In the genomic region with DNA sequence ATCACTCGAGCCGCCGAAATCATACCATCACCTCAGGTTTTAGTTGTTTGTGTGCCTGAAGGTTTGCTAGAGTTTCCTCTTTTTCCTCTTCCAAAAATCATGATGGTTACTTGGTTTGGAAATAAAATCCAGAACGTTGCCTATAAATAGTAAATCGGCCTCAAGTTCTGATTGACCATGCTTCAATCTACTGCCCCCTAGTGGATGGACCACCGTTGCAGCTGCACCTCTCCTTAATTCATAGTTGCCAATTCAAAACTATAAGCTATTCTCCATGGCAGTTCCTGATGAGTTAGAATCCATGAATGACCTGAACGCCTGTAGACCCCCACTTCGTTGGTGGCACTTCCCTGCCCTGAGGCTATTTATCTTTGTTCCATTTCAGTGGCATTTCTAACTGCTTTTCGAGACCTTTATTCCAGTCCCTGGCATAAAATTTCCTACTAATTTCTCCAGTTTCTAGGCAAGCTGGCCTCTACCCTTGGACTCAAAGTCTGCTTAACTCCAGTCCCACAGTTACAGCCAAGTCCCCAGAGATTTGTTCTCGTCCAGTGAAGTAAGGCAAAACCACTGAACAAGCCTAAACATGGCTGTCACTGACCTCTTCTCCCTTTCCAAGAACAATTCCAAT, we compare ENCODE assay signal across 8 cellular contexts.
DNase-seq lines count a peak whose midpoint lies in the region; ATAC-seq and TF ChIP-seq lines count a peak whose summit lies in the region.

No MANE protein-coding gene starts in this region.

- CTCF ChIA-PET in activated CD4-positive, alpha-beta T cell treated with anti-CD3 and anti-CD28 coated beads, Interleukin-2, amount 10 ng/mL, durations not matched to agents 7 days and 5 days (lab: Charles Lee): no interaction called here

- peaks cover under 1% of the 10 kb centered on the region for H3K4me1 ChIP-seq in osteoblast (ENCODE audit: insufficient read depth, low read length)
- no peaks in the 10 kb centered on the region for H3K4me1 ChIP-seq in suprapubic skin

- H3K4me3 ChIP-seq in MG63 (no peak overlapping the region), fibroblast of villous mesenchyme (ENCODE audit: low read depth, low read length) (no peak overlapping the region), osteoblast (ENCODE audit: insufficient read depth, low read length) (no peak overlapping the region), suprapubic skin (no peak overlapping the region)

- DNase-seq in CD14-positive monocyte (ENCODE audit: low spot score) (no peak), MG63 (peak; percentile 49), fibroblast of villous mesenchyme (ENCODE audit: low read depth) (peak; percentile 42), osteoblast (ENCODE audit: insufficient read length, low spot score, missing footprints) (peak; percentile 50), suprapubic skin (ENCODE audit: low spot score in 2 of 2) (no peak)
- peak; percentile 53 for DNase-seq in activated CD4-positive, alpha-beta T cell treated with anti-CD3 and anti-CD28 coated beads, Interleukin-2, amount 10 ng/mL, durations not matched to agents 7 days and 5 days

- H3K36me3 ChIP-seq in MG63 (no peaks in the 10 kb centered on the region), osteoblast (ENCODE audit: insufficient read depth, low read length) (no peaks in the 10 kb centered on the region), suprapubic skin (no peaks in the 10 kb centered on the region)

- POLR2A ChIA-PET in activated CD4-positive, alpha-beta T cell treated with anti-CD3 and anti-CD28 coated beads, Interleukin-2, amount 10 ng/mL, durations not matched to agents 7 days and 5 days (lab: Charles Lee): no interaction called here

- H3K9me3 Mint-ChIP-seq in CD14-positive monocyte: peaks cover 0 to 1% (median 0%) of the 10 kb centered on the region in 7 donors
- no peaks in the 10 kb centered on the region for H3K9me3 Mint-ChIP-seq in activated CD4-positive, alpha-beta T cell treated with anti-CD3 and anti-CD28 coated beads, Interleukin-2, amount 10 ng/mL, durations not matched to agents 7 days and 5 days

- H3K4me1 Mint-ChIP-seq in CD14-positive monocyte: no peaks in the 10 kb centered on the region
- H3K4me1 Mint-ChIP-seq in activated CD4-positive, alpha-beta T cell treated with anti-CD3 and anti-CD28 coated beads, Interleukin-2, amount 10 ng/mL, durations not matched to agents 7 days and 5 days: no peaks in the 10 kb centered on the region

- H3K27ac ChIP-seq in osteoblast (ENCODE audit: low read depth, low read length) (no peak overlapping the region), suprapubic skin (no peak overlapping the region)

- H3K79me2 ChIP-seq in osteoblast (ENCODE audit: insufficient read depth, low read length): no peaks in the 10 kb centered on the region

- TF ChIP-seq POLR2A in suprapubic skin (IDR thresholded peaks at IDR 0.05): no peak

- H3K4me3 Mint-ChIP-seq in CD14-positive monocyte: no peak overlapping the region
- H3K4me3 Mint-ChIP-seq in activated CD4-positive, alpha-beta T cell treated with anti-CD3 and anti-CD28 coated beads, Interleukin-2, amount 10 ng/mL, durations not matched to agents 7 days and 5 days: no peak overlapping the region

- no peaks in the 10 kb centered on the region for H4K20me1 ChIP-seq in osteoblast (ENCODE audit: insufficient read depth, low read length)

- no peaks in the 10 kb centered on the region for H3K36me3 Mint-ChIP-seq in CD14-positive monocyte
- no peaks in the 10 kb centered on the region for H3K36me3 Mint-ChIP-seq in activated CD4-positive, alpha-beta T cell treated with anti-CD3 and anti-CD28 coated beads, Interleukin-2, amount 10 ng/mL, durations not matched to agents 7 days and 5 days (ENCODE audit: low read depth)

- H3K27me3 ChIP-seq in MG63 (no peaks in the 10 kb centered on the region), osteoblast (ENCODE audit: insufficient read depth, low read length) (no peaks in the 10 kb centered on the region), suprapubic skin (no peaks in the 10 kb centered on the region)

- H3K4me2 ChIP-seq in osteoblast (ENCODE audit: insufficient read depth, low read length): no peak overlapping the region

- intact Hi-C loops in CD14-positive monocyte (cut with micrococcal nuclease): no loop called here

- peak; percentile 92 for TF ChIP-seq CTCF in CD14-positive monocyte (IDR thresholded peaks at IDR 0.05)
- TF ChIP-seq CTCF in fibroblast of villous mesenchyme (IDR thresholded peaks at IDR 0.05; ENCODE audit: insufficient read depth, low read depth, low read length): peak; percentile 77
- peak; percentile 79 for TF ChIP-seq CTCF in osteoblast (IDR thresholded peaks at IDR 0.05; ENCODE audit: extremely low read depth, low read depth, low read length)
- peak in 1 of 2 donors; percentile 73 for TF ChIP-seq CTCF in suprapubic skin (IDR thresholded peaks at IDR 0.05)

- WGBS in suprapubic skin: 56% methylated on average over 10 of the region's 10 CpGs

- H3K9me3 ChIP-seq in MG63 (no peaks in the 10 kb centered on the region), osteoblast (ENCODE audit: low read depth, low read length) (no peaks in the 10 kb centered on the region), suprapubic skin (no peaks in the 10 kb centered on the region)

- H2AFZ ChIP-seq in osteoblast (ENCODE audit: low read length): no peak overlapping the region

- no peak for TF ChIP-seq EP300 in suprapubic skin (IDR thresholded peaks at IDR 0.05)

- ATAC-seq in GM18502 (IDR thresholded peaks at IDR 0.05; ENCODE audit: poor library complexity, unreplicated experiment) (peak; percentile 59), GM21737 (IDR thresholded peaks at IDR 0.05; ENCODE audit: unreplicated experiment) (no peak)

- H3K27ac Mint-ChIP-seq in CD14-positive monocyte: no peak overlapping the region
- H3K27ac Mint-ChIP-seq in activated CD4-positive, alpha-beta T cell treated with anti-CD3 and anti-CD28 coated beads, Interleukin-2, amount 10 ng/mL, durations not matched to agents 7 days and 5 days: no peak overlapping the region

- peaks cover 0 to 3% (median 0%) of the 10 kb centered on the region in 3 donors for H3K27me3 Mint-ChIP-seq in CD14-positive monocyte (ENCODE audit: low read depth in 3 of 3)
- H3K27me3 Mint-ChIP-seq in activated CD4-positive, alpha-beta T cell treated with anti-CD3 and anti-CD28 coated beads, Interleukin-2, amount 10 ng/mL, durations not matched to agents 7 days and 5 days: peaks cover 2% of the 10 kb centered on the region

Comparison
In these comparisons a context has a peak if more than half of its experiments do, and no peak if none do; other contexts are left out.
1. DNase-seq: peak in MG63 (single experiment), activated CD4-positive, alpha-beta T cell treated with anti-CD3 and anti-CD28 coated beads, Interleukin-2, amount 10 ng/mL, durations not matched to agents 7 days and 5 days (single experiment), fibroblast of villous mesenchyme (single experiment) and osteoblast (single experiment); none in CD14-positive monocyte (single experiment) and suprapubic skin (0 of 2).